1 cellular context compared by ENCODE assay signal in genomic region chr15:40421246-40422157, GRCh38.
TF ChIP-seq lines count a peak whose summit lies in the region.

No MANE protein-coding gene starts in this region.

TF ChIP-seq in WTC11, 78 proteins besides CTCF, POLR2A, EP300 and RAD21 (continued from another document):
- TF ChIP-seq TCF7 (CRISPR knock-in tag; IDR thresholded peaks at IDR 0.05; ENCODE audit: low read depth), result 0 out of 2 replicates have a peak, but pooled peaks have one; percentile 32
- TF ChIP-seq ERG (CRISPR knock-in tag; IDR thresholded peaks at IDR 0.05), result 0 out of 2 replicates have a peak, but pooled peaks have one; percentile 42
- TF ChIP-seq ATF3 (CRISPR knock-in tag; conservative IDR thresholded peaks at IDR 0.05), result no peak
- peak; percentile 26; the same call in 1 of the 2 replicates for TF ChIP-seq ETV6 (CRISPR knock-in tag; IDR thresholded peaks at IDR 0.05)
- peak; percentile 78 for TF ChIP-seq MAX (CRISPR knock-in tag; IDR thresholded peaks at IDR 0.05)
- TF ChIP-seq ESRRA (CRISPR knock-in tag; IDR thresholded peaks at IDR 0.05; ENCODE audit: borderline replicate concordance), result no peak
- peak; percentile 66; the same call in 1 of the 2 replicates for TF ChIP-seq ZBTB43 (CRISPR knock-in tag; IDR thresholded peaks at IDR 0.05)
- 0 out of 2 replicates have a peak, but pooled peaks have one; percentile 50 for TF ChIP-seq FOXK1 (CRISPR knock-in tag; IDR thresholded peaks at IDR 0.05)
- 0 out of 2 replicates have a peak, but pooled peaks have one; percentile 35 for TF ChIP-seq EMX1 (CRISPR knock-in tag; IDR thresholded peaks at IDR 0.05)
- peak; percentile 7; the same call in 1 of the 2 replicates for TF ChIP-seq ZNF416 (CRISPR knock-in tag; IDR thresholded peaks at IDR 0.05)
- TF ChIP-seq ZNF671 (CRISPR knock-in tag; IDR thresholded peaks at IDR 0.05), result 0 out of 2 replicates have a peak, but pooled peaks have one; percentile 73
- TF ChIP-seq CREM (CRISPR knock-in tag; IDR thresholded peaks at IDR 0.05), result 0 out of 2 replicates have a peak, but pooled peaks have one; percentile 62
- peak; percentile 77 for TF ChIP-seq NFATC4 (CRISPR knock-in tag; IDR thresholded peaks at IDR 0.05)
- TF ChIP-seq KAT7 (CRISPR knock-in tag; IDR thresholded peaks at IDR 0.05; ENCODE audit: borderline replicate concordance), result no peak
- peak; percentile 55; the same call in 1 of the 2 replicates for TF ChIP-seq NFE2L1 (CRISPR knock-in tag; IDR thresholded peaks at IDR 0.05)
